In genomic region chr10:132328738-132329137, GRCh38 we compare ENCODE assay signal across 13 cellular contexts. TPM values are rescaled to one million over a fixed set of nuclear protein-coding genes. Genes with fewer than 3 reads are reported as not detected.
DNase-seq lines count a peak whose midpoint lies in the region; FAIRE-seq and TF ChIP-seq lines count a peak whose summit lies in the region.
"Had no signal": no experiment of that assay in that cellular context is flagged by ENCODE, and none has a peak within 500 bp of the region (broad histone marks: within the 10 kb centered on the region; RNA-seq: fewer than 3 reads in every experiment).

No MANE protein-coding gene starts in this region.

- peaks cover 16% of the 10 kb centered on the region for H3K36me3 Mint-ChIP-seq in activated naive CD8-positive, alpha-beta T cell
- H3K36me3 Mint-ChIP-seq in activated naive CD8-positive, alpha-beta T cell treated with anti-CD3 and anti-CD28 coated beads for 36 hours, result peaks cover 66% of the 10 kb centered on the region
- H3K36me3 Mint-ChIP-seq in immature natural killer cell, result peaks cover 12 to 16% (median 13%) of the 10 kb centered on the region in 3 donors

- FAIRE-seq in urothelium cell line (lab: Jason Lieb, UNC), result no peak

- H3K9me3 Mint-ChIP-seq in activated naive CD8-positive, alpha-beta T cell (ENCODE audit: low read depth), result no peaks in the 10 kb centered on the region
- peaks cover 15% of the 10 kb centered on the region for H3K9me3 Mint-ChIP-seq in activated naive CD8-positive, alpha-beta T cell treated with anti-CD3 and anti-CD28 coated beads for 36 hours
- H3K9me3 Mint-ChIP-seq in immature natural killer cell, result peaks cover 0 to 1% (median 0%) of the 10 kb centered on the region in 6 donors

- no peak for TF ChIP-seq POLR2A in thyroid gland (IDR thresholded peaks at IDR 0.05)

- peak overlapping the region; percentile 41 for H3K27ac Mint-ChIP-seq in activated naive CD8-positive, alpha-beta T cell
- H3K27ac Mint-ChIP-seq in activated naive CD8-positive, alpha-beta T cell treated with anti-CD3 and anti-CD28 coated beads for 36 hours, result no peak overlapping the region
- peak overlapping the region in 5 of 6 donors; percentile 46 to 85 (median 71) for H3K27ac Mint-ChIP-seq in immature natural killer cell
- H3K27ac Mint-ChIP-seq: GM23338 had no signal

- H3K27me3 Mint-ChIP-seq in activated naive CD8-positive, alpha-beta T cell, result no peaks in the 10 kb centered on the region
- H3K27me3 Mint-ChIP-seq in activated naive CD8-positive, alpha-beta T cell treated with anti-CD3 and anti-CD28 coated beads for 36 hours, result no peaks in the 10 kb centered on the region
- H3K27me3 Mint-ChIP-seq in immature natural killer cell (ENCODE audit: low read depth in 3 of 3), result peaks cover 22 to 31% (median 29%) of the 10 kb centered on the region in 3 donors

- H3K4me3 ChIP-seq in adipocyte (ENCODE audit: low read length) (peak overlapping the region; percentile 91), thyroid gland (replicated peaks in 1 of 3) (no peak overlapping the region)

- intact Hi-C loops in thyroid gland (cut with DNase I), result no loop called here

- H3K4me1 ChIP-seq in adipocyte (ENCODE audit: control insufficient read depth, insufficient read depth, low read length) (peaks cover 64% of the 10 kb centered on the region), thyroid gland (peaks cover 10 to 19% of the 10 kb centered on the region in 2 donors)

- WGBS in thyroid gland, 2 donors, result 47 to 52% methylated on average over 8 of the region's 8 CpGs

- no peak for TF ChIP-seq CTCF in thyroid gland (IDR thresholded peaks at IDR 0.05)

- DNase-seq in activated naive CD8-positive, alpha-beta T cell treated with anti-CD3 and anti-CD28 coated beads for 36 hours, result no peak
- DNase-seq in adipocyte (ENCODE audit: low read depth), result no peak
- no peak for DNase-seq in immature natural killer cell
- DNase-seq in thyroid gland, result peak; percentile 29 to 41
- no peak for DNase-seq in SKM-1 treated with dmso at 0.1 percent for 144 hours (lab: John Stamatoyannopoulos, UW; ENCODE audit: unreplicated experiment)
- no peak for DNase-seq in NCI-H1694 treated with DMSO at 0.1 percent for 48 hours (lab: John Stamatoyannopoulos, UW)
- DNase-seq in urothelium cell line (ENCODE audit: low spot score), result no peak
- DNase-seq: cerebellar nuclear complex, foreskin keratinocyte, IMR-90, NCI-H1930 had no signal

- H3K4me1 Mint-ChIP-seq in activated naive CD8-positive, alpha-beta T cell (ENCODE audit: low read depth), result peaks cover 65% of the 10 kb centered on the region
- H3K4me1 Mint-ChIP-seq in activated naive CD8-positive, alpha-beta T cell treated with anti-CD3 and anti-CD28 coated beads for 36 hours, result peaks cover 58% of the 10 kb centered on the region
- H3K4me1 Mint-ChIP-seq in immature natural killer cell, result peaks cover 49 to 79% of the 10 kb centered on the region in 2 donors

- no peak overlapping the region for H3K27ac ChIP-seq in thyroid gland
- H3K27ac ChIP-seq: foreskin keratinocyte had no signal

- peak overlapping the region; percentile 23 for H3K4me3 Mint-ChIP-seq in activated naive CD8-positive, alpha-beta T cell
- H3K4me3 Mint-ChIP-seq in activated naive CD8-positive, alpha-beta T cell treated with anti-CD3 and anti-CD28 coated beads for 36 hours, result no peak overlapping the region
- H3K4me3 Mint-ChIP-seq in immature natural killer cell, result peak overlapping the region; percentile 24 to 51 (median 39)

- peaks cover 4% of the 10 kb centered on the region for H3K36me3 ChIP-seq in adipocyte (ENCODE audit: control insufficient read depth, insufficient read depth, low read length, severe bottlenecking)
- no peaks in the 10 kb centered on the region for H3K36me3 ChIP-seq in thyroid gland

- no peaks in the 10 kb centered on the region for H3K9me3 ChIP-seq in adipocyte (ENCODE audit: control insufficient read depth, low read length)
- no peaks in the 10 kb centered on the region for H3K9me3 ChIP-seq in thyroid gland

- H3K27me3 ChIP-seq in adipocyte (replicated peaks; ENCODE audit: control insufficient read depth, insufficient read depth, low read length) (no peaks in the 10 kb centered on the region), thyroid gland (no peaks in the 10 kb centered on the region)
- H3K27me3 ChIP-seq: foreskin keratinocyte had no signal

- peak overlapping the region; percentile 93 for H3K9ac ChIP-seq in adipocyte (ENCODE audit: low read length)

RNA-seq across cellular contexts. Expression of gene LRRC27, which starts 3.3 kb away (rescaled TPM):
- 1 to 10 TPM; 3.5 to 3.8 TPM for total RNA-seq in activated naive CD8-positive, alpha-beta T cell treated with anti-CD3 and anti-CD28 coated beads for 36 hours
- polyA plus RNA-seq in immature natural killer cell, result 1 to 10 TPM; 3.8 to 8.5 (median 8.2) TPM
- 10 to 100 TPM; 14.0 to 24.4 (median 19.4) TPM for total RNA-seq in thyroid gland

RNA-seq across cellular contexts. Expression of gene STK32C, which starts 21.0 kb away (rescaled TPM):
- total RNA-seq in activated naive CD8-positive, alpha-beta T cell treated with anti-CD3 and anti-CD28 coated beads for 36 hours, result 10 to 100 TPM; 15.3 to 16.2 TPM
- 10 to 100 TPM in 2 of 3 donors, 1 to 10 TPM in 1; 6.3 to 14.2 (median 13.7) TPM for polyA plus RNA-seq in immature natural killer cell
- total RNA-seq in thyroid gland, result 1 to 10 TPM; 3.3 to 5.7 (median 3.5) TPM

Comparison
In these comparisons a context has a peak if more than half of its experiments do, and no peak if none do; other contexts are left out.
1. DNase-seq: peak in thyroid gland (2 of 2); none in activated naive CD8-positive, alpha-beta T cell treated with anti-CD3 and anti-CD28 coated beads for 36 hours (single experiment), adipocyte (single experiment), immature natural killer cell (0 of 3), SKM-1 treated with dmso at 0.1 percent for 144 hours (single experiment), NCI-H1694 treated with DMSO at 0.1 percent for 48 hours (single experiment) and urothelium cell line (single experiment).